ENCODE assay signal across 8 cellular contexts in the genomic region with DNA sequence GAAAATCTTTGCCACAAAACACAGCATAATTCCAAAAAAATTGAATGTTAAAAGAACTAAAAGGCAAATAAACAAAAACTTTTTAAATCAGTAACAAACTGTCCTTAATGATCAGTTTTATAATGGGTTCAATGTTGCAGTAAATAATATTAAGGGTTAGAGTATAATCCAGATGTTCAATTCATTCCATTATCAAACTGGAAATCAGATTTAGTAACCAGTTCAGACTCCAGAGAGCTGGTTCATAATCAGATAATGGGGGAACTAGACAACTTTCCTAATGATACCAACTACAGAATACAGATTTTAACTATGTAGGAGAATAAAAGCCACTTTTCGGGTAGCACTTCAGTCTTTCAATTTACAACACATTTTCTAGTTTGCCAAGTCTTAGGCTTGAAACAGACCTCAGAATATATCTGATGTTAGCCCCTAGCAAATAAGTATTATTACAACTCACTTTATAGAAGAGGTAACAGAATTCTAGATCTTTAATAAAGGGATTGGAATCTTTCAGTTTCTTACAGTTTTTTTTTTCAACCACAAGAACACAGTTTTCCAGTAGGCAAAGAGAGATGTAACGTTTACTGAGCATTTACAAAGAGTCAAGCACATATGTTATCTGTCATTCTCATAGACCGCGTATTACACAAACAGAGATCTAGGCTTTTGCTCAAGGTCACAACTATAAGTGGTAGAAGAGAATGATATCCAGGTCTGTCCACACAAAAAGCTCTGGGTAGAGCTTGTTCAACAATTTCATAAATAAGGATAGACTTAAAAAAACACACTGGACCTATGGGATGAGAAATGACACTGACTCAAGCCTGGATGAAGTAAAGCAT. TPM values are rescaled to one million over a fixed set of nuclear protein-coding genes. Genes with fewer than 3 reads are reported as not detected.
DNase-seq lines count a peak whose midpoint lies in the region; ATAC-seq and TF ChIP-seq lines count a peak whose summit lies in the region.

No MANE protein-coding gene starts in this region.

- CTCF ChIA-PET in Calu3 (lab: Charles Lee): interaction anchor here (0.6 to 1.9 kb wide), 2 partner anchors 148 to 218 kb away, joined by 3 to 6 read pairs; no protein-coding TSS in a partner anchor

- no peaks in the 10 kb centered on the region for H3K27me3 Mint-ChIP-seq in Calu3 (ENCODE audit: unreplicated experiment)

- H3K27ac ChIP-seq in HUES64 (ENCODE audit: low read depth, low read length): no peak overlapping the region
- peak overlapping the region; percentile 98 for H3K27ac ChIP-seq in left lung
- H3K27ac ChIP-seq in thymus (ENCODE audit: low read depth): peak overlapping the region; percentile 93

- H3K4me1 ChIP-seq in HUES64 (ENCODE audit: insufficient read depth, low read length) (peaks cover 24% of the 10 kb centered on the region), left lung (peaks cover 0 to 48% of the 10 kb centered on the region in 2 donors), thymus (ENCODE audit: control insufficient read depth, insufficient read depth, low read length) (peaks cover 4% of the 10 kb centered on the region)

- no peaks in the 10 kb centered on the region for H3K9me3 Mint-ChIP-seq in Calu3 (ENCODE audit: low read depth, unreplicated experiment)

- DNase-seq in Calu3: no peak
- DNase-seq in amniotic stem cell (lab: John Stamatoyannopoulos, UW): peak; percentile 6
- DNase-seq in left lung: no peak
- DNase-seq in NCI-H69 (lab: John Stamatoyannopoulos, UW): no peak

- peaks cover 23% of the 10 kb centered on the region for H3K4me1 Mint-ChIP-seq in Calu3 (ENCODE audit: low read depth, unreplicated experiment)

- H3K36me3 Mint-ChIP-seq in Calu3 (ENCODE audit: insufficient read depth, unreplicated experiment): peaks cover 50% of the 10 kb centered on the region

- H3K9ac ChIP-seq in HUES64 (ENCODE audit: low read depth, low read length): peak overlapping the region; percentile 95

- H3K4me3 ChIP-seq in HUES64 (ENCODE audit: low read length): peak overlapping the region; percentile 73
- peak overlapping the region; percentile 71 to 90 for H3K4me3 ChIP-seq in left lung
- H3K4me3 ChIP-seq in thymus (ENCODE audit: low read length): peak overlapping the region; percentile 93

- 82% methylated on average over 4 of the region's 4 CpGs for WGBS in HUES64
- 28% methylated on average over 4 of the region's 4 CpGs for WGBS in thymus

- peak overlapping the region; percentile 91 for H3K4me3 Mint-ChIP-seq in Calu3 (ENCODE audit: low read depth, unreplicated experiment)

- H3K36me3 ChIP-seq in HUES64 (ENCODE audit: insufficient read depth, low read length) (no peaks in the 10 kb centered on the region), left lung (no peaks in the 10 kb centered on the region), thymus (ENCODE audit: control insufficient read depth, insufficient read depth) (no peaks in the 10 kb centered on the region)

- H3K9me3 ChIP-seq in HUES64 (ENCODE audit: insufficient read depth, low read depth, low read length): no peaks in the 10 kb centered on the region
- H3K9me3 ChIP-seq in left lung: no peaks in the 10 kb centered on the region
- no peaks in the 10 kb centered on the region for H3K9me3 ChIP-seq in thymus (ENCODE audit: control insufficient read depth)

- no TSS peak for BruUV-seq in Calu3 (replicated peaks; lab: Mats Ljungman, UMichigan)

- H3K27ac Mint-ChIP-seq in Calu3 (ENCODE audit: unreplicated experiment): peak overlapping the region; percentile 87

- ATAC-seq in left lung (no peak), GM21786 (IDR thresholded peaks at IDR 0.05; ENCODE audit: unreplicated experiment) (no peak), HG03159 (IDR thresholded peaks at IDR 0.05; ENCODE audit: unreplicated experiment) (no peak)

- H3K27me3 ChIP-seq in HUES64 (ENCODE audit: insufficient read depth, low read length) (no peaks in the 10 kb centered on the region), left lung (no peaks in the 10 kb centered on the region), thymus (ENCODE audit: control insufficient read depth, insufficient read depth) (no peaks in the 10 kb centered on the region)

- TF ChIP-seq CTCF in Calu3 (IDR thresholded peaks at IDR 0.05; ENCODE audit: unreplicated experiment): no peak
- no peak for TF ChIP-seq CTCF in left lung (IDR thresholded peaks at IDR 0.05)

- intact Hi-C loops in Calu3 (cut with micrococcal nuclease; ENCODE audit: unreplicated experiment) (loop anchor here (5.0 kb wide), 1 partner anchor 212 kb away; a partner anchor contains a TSS), left lung (cut with DNase I) (no loop called here)

RNA-seq across cellular contexts. Expression of a gene that starts 1.9 kb away (rescaled TPM):
- total RNA-seq in Calu3 (2022): 64.0 and 69.1 TPM in 2 replicates
- 9.1 TPM for polyA plus RNA-seq in HUES64 (2013, experiment 1 of 2)
- 10.1 TPM for polyA plus RNA-seq in HUES64 (2013, experiment 2 of 2)
- 10 to 100 TPM; 39.7 to 43.1 TPM for total RNA-seq in left lung
- polyA plus RNA-seq in thymus: 51.7 TPM

RNA-seq across cellular contexts. Expression of a gene that starts 2.2 kb away (rescaled TPM):
- 124 and 126 TPM in 2 replicates for total RNA-seq in Calu3 (2022)
- polyA plus RNA-seq in HUES64 (2013, experiment 1 of 2): 30.4 TPM
- polyA plus RNA-seq in HUES64 (2013, experiment 2 of 2): 32.3 TPM
- 10 to 100 TPM; 51.8 to 54.0 TPM for total RNA-seq in left lung
- 67.9 TPM for polyA plus RNA-seq in thymus

RNA-seq across cellular contexts. Expression of a gene that starts 20.7 kb away (rescaled TPM):
- total RNA-seq in Calu3 (2022) (0.31 and 0.91 TPM in 2 replicates), left lung (under 1 TPM in 1 of 2 donors, not detected in 1; 0.37 TPM)
- polyA plus RNA-seq in HUES64 (2013, experiment 1 of 2): 0.15 TPM
- polyA plus RNA-seq in HUES64 (2013, experiment 2 of 2): not detected
- 0.30 TPM for polyA plus RNA-seq in thymus
